Comparison of ENCODE assay signal across 24 cellular contexts in genomic region chr20:58498445-58499068, GRCh38. TPM values are rescaled to one million over a fixed set of nuclear protein-coding genes. Genes with fewer than 3 reads are reported as not detected.
"Had no signal": no experiment of that assay in that cellular context is flagged by ENCODE, and none has a peak within 500 bp of the region (broad histone marks: within the 10 kb centered on the region; RNA-seq: fewer than 3 reads in every experiment).

No MANE protein-coding gene starts in this region.

- ATAC-seq: left lung; natural killer cell; sciatic nerve; stimulated activated memory B cell treated with anti-CD40 and anti-IgM and Interleukin-4, amounts not matched to agents 10 μg/mL and 1 μg/mL and 100 μg/mL, for 72 hours; stimulated activated naive CD8-positive, alpha-beta T cell treated with anti-CD3 and anti-CD28 coated beads, Interleukin-15, Interleukin-2, amounts not matched to agents 100 U/mL and 50 U/mL, for 24 hours had no signal

- H3K9me3 ChIP-seq: thoracic aorta, uterus had no signal

- H3K4me3 ChIP-seq: dorsolateral prefrontal cortex, left lung, ovary, spleen, thoracic aorta, tibial nerve, upper lobe of left lung, uterus had no signal

- FAIRE-seq: colon, frontal cortex, keratinocyte had no signal

- H3K4me1 ChIP-seq: left lung, spleen, tibial nerve, upper lobe of left lung, uterus had no signal

- H3K27me3 ChIP-seq: dorsolateral prefrontal cortex, left lung, ovary, spleen, tibial nerve, upper lobe of left lung, uterus had no signal

- DNase-seq: dorsolateral prefrontal cortex; effector CD4-positive, alpha-beta T cell; left lung; mesenchymal stem cell; midbrain; natural killer cell; occipital lobe; ovary; posterior cingulate gyrus; spleen; stimulated activated CD4-positive, alpha-beta T cell treated with anti-CD3 and anti-CD28 coated beads, Interleukin-4, amount 100 ng/mL, for 4 hours; stimulated activated naive CD8-positive, alpha-beta T cell treated with anti-CD3 and anti-CD28 coated beads, Interleukin-15, Interleukin-2, amounts not matched to agents 100 U/mL and 50 U/mL, for 24 hours; upper lobe of left lung; uterus had no signal

- H3K27ac ChIP-seq: dorsolateral prefrontal cortex, left lung, ovary, spleen, thoracic aorta, tibial nerve, upper lobe of left lung, uterus had no signal

- H3K36me3 ChIP-seq: left lung, ovary, spleen, thoracic aorta, upper lobe of left lung, uterus had no signal

RNA-seq across cellular contexts. Expression of gene APCDD1L, which starts 16.6 kb away (rescaled TPM):
- total RNA-seq: cerebellum, frontal cortex, lung microvascular endothelial cell, natural killer cell, occipital lobe had no signal
- polyA plus RNA-seq: neural cell had no signal
